8 cellular contexts compared by ENCODE assay signal in genomic region chr15:99106417-99107220, GRCh38. TPM values are rescaled to one million over a fixed set of nuclear protein-coding genes. Genes with fewer than 3 reads are reported as not detected.
A peak's percentile ranks its signal among the peaks of the same experiment; 100 is the strongest.
DNase-seq lines count a peak whose midpoint lies in the region; ATAC-seq and TF ChIP-seq lines count a peak whose summit lies in the region.

No MANE protein-coding gene starts in this region.

- POLR2A ChIA-PET in BJ (lab: Charles Lee), result no interaction called here
- POLR2A ChIA-PET in PC-3 (lab: Charles Lee; ENCODE audit: unreplicated experiment), result no interaction called here

- peak overlapping the region; percentile 73; the same call in 1 of the 2 replicates for H3K4me2 ChIP-seq in PC-3 (ENCODE audit: low read length)

- H3K27ac ChIP-seq in PC-3 (ENCODE audit: low read length), result no peak overlapping the region
- peak overlapping the region; percentile 65 to 89 (median 82) for H3K27ac ChIP-seq in esophagus squamous epithelium

- no peak overlapping the region for H3K27ac Mint-ChIP-seq in nephron

- peaks cover 9% of the 10 kb centered on the region; the same call in 1 of the 2 replicates for H3K27me3 ChIP-seq in BJ (ENCODE audit: control insufficient read depth, insufficient read depth, low read length)
- H3K27me3 ChIP-seq in PC-3 (ENCODE audit: low read length), result no peaks in the 10 kb centered on the region
- peaks cover 0 to 60% (median 0%) of the 10 kb centered on the region in 4 donors for H3K27me3 ChIP-seq in esophagus squamous epithelium

- ATAC-seq in PC-3, result no peak
- no peak for ATAC-seq in GM21390 (IDR thresholded peaks at IDR 0.05; ENCODE audit: unreplicated experiment)

- TF ChIP-seq POLR2A in esophagus squamous epithelium (IDR thresholded peaks at IDR 0.05), result no peak

- no peaks in the 10 kb centered on the region for H3F3A ChIP-seq in PC-3 (ENCODE audit: low read length, unreplicated experiment)

- no peak overlapping the region for H2AFZ ChIP-seq in PC-3 (ENCODE audit: low read length)

- no peak for DNase-seq in BJ (ENCODE audit: low read depth)
- no peak for DNase-seq in PC-3
- no peak for DNase-seq in esophagus squamous epithelium (lab: John Stamatoyannopoulos, UW)
- no peak for DNase-seq in hippocampal formation (lab: John Stamatoyannopoulos, UW)
- no peak for DNase-seq in HuH-7.5 (ENCODE audit: low spot score)
- DNase-seq in ureter (ENCODE audit: low spot score), result no peak

- H3K4me1 ChIP-seq in PC-3 (ENCODE audit: insufficient read depth, low read length), result peaks cover 15% of the 10 kb centered on the region; the same call in 1 of the 2 replicates
- peaks cover 0 to 34% (median 15%) of the 10 kb centered on the region in 3 donors for H3K4me1 ChIP-seq in esophagus squamous epithelium

- CTCF ChIA-PET in BJ (lab: Yijun Ruan, JAX), result interaction anchor here (0.7 to 2.7 kb wide), 8 partner anchors 10 to 142 kb away, joined by 3 to 30 read pairs (median 5); no protein-coding TSS in a partner anchor
- CTCF ChIA-PET in PC-3 (lab: Charles Lee), result no interaction called here

- peaks cover 65% of the 10 kb centered on the region for H3K27me3 Mint-ChIP-seq in nephron (ENCODE audit: low read depth)

- no peaks in the 10 kb centered on the region for H3K9me2 ChIP-seq in PC-3 (replicated peaks; ENCODE audit: low read length)

- TF ChIP-seq CTCF in BJ (IDR thresholded peaks at IDR 0.05; ENCODE audit: insufficient read depth, low read depth, low read length) (no peak), PC-3 (conservative IDR thresholded peaks at IDR 0.05; ENCODE audit: low read depth, low read length) (no peak), esophagus squamous epithelium (IDR thresholded peaks at IDR 0.05) (no peak), nephron (IDR thresholded peaks at IDR 0.05; ENCODE audit: unreplicated experiment in 3 of 3) (no peak)

- no peaks in the 10 kb centered on the region for H3K9me3 ChIP-seq in PC-3 (ENCODE audit: low read length)
- no peaks in the 10 kb centered on the region for H3K9me3 ChIP-seq in esophagus squamous epithelium

- H3K4me3 ChIP-seq in BJ (ENCODE audit: low read depth, low read length), result peak overlapping the region; percentile 43
- no peak overlapping the region for H3K4me3 ChIP-seq in PC-3 (ENCODE audit: low read length)
- peak overlapping the region; percentile 43 to 66 (median 56) for H3K4me3 ChIP-seq in esophagus squamous epithelium

- intact Hi-C loops in PC-3 (cut with micrococcal nuclease), result no loop called here
- intact Hi-C loops in esophagus squamous epithelium (cut with DNase I), result no loop called here

- H3K36me3 ChIP-seq in BJ (ENCODE audit: control insufficient read depth, insufficient read depth, low read length), result no peaks in the 10 kb centered on the region
- no peaks in the 10 kb centered on the region for H3K36me3 ChIP-seq in PC-3 (ENCODE audit: low read depth, low read length)
- H3K36me3 ChIP-seq in esophagus squamous epithelium, result no peaks in the 10 kb centered on the region

- WGBS in esophagus squamous epithelium, 2 donors, result 43 to 70% methylated on average over 13 to 14 of the region's 15 CpGs

- peaks cover 11% of the 10 kb centered on the region for H3K4me1 Mint-ChIP-seq in nephron

- peaks cover 33% of the 10 kb centered on the region for H3K79me2 ChIP-seq in PC-3 (ENCODE audit: low read length)

- no peaks in the 10 kb centered on the region for H3K9me3 Mint-ChIP-seq in nephron

- peak overlapping the region; percentile 61 to 77 (median 67) for H3K4me3 Mint-ChIP-seq in nephron

- no peaks in the 10 kb centered on the region for H4K20me1 ChIP-seq in PC-3 (ENCODE audit: low read length)

- H3K9ac ChIP-seq in PC-3 (ENCODE audit: low read length), result no peak overlapping the region

- TSS peak; percentile 45 for BruUV-seq in PC-3 (replicated peaks; lab: Mats Ljungman, UMichigan)

- H3K36me3 Mint-ChIP-seq in nephron (ENCODE audit: low read depth), result no peaks in the 10 kb centered on the region

RNA-seq across cellular contexts. Expression of gene SYNM, which starts 1.7 kb away (rescaled TPM):
- polyA plus RNA-seq in BJ (2011; rRNA removed), result 1.8 TPM in 2 replicates
- polyA minus RNA-seq in BJ (2011; rRNA and poly(A)+ RNA removed), result 2.1 and 3.3 TPM in 2 replicates
- total RNA-seq in PC-3 (2014; rRNA removed) (9.9 and 15.6 TPM in 2 replicates), esophagus squamous epithelium (100 to 1,000 TPM in 1 of 4 donors, 10 to 100 TPM in 3; 18.1 to 262 (median 42.0) TPM), ureter (189 TPM)
